Comparison of ENCODE assay signal across 8 cellular contexts in the genomic region with DNA sequence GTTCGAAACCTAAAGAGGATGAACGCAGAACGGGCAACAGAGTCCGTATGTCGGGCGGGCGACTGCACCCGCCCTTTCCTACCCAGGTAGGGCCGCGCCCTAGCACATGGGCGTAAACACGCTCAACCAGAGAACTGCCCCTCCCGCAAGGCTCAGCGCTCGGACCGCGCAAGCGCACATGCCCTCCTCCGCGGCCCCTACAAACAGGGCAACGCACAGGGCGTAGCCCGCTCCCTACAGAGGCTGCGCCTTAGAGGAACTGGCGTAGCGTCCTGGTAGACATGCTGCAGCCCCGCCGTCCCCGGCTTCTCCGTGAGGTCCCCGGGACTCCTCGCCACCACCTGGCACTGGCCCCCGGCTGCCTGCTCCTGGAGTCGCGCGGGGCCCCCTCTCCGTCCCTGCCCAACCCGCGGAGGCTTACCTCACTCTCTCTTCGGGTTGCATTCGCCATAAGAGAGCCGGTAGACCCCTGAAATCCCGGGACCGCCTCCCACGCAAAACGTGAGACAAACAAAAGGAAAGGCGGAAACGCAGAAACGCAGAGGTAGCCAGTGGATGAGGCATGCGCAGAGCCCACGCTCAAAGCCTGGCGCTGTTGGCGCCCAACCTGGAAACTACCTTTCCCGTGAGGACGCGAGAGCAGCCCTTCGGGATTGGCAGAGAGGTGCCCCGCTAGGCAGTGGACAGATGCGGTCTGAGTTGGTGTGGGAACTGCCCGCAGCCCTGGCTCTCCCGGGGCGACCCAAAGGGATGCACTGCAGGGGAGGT. TPM values are rescaled to one million over a fixed set of nuclear protein-coding genes. Genes with fewer than 3 reads are reported as not detected.
DNase-seq lines count a peak whose midpoint lies in the region; ATAC-seq lines count a peak whose summit lies in the region.

TSS of gene ZNF33B (minus strand) at position 518 of the 768 bp plus-strand sequence. CDS start 1,642 bp downstream, outside the sequence.

- peak; percentile 81 for DNase-seq in COLO829 (ENCODE audit: low spot score)
- DNase-seq in HT-29 (ENCODE audit: low spot score): peak; percentile 97
- DNase-seq in NK-92 treated with Interleukin-12 subunit alpha and Interleukin-12 subunit beta, amount 100 ng/mL, for 24 hours (lab: John Stamatoyannopoulos, UW): peak; percentile 94
- peak; percentile 83 to 84 for DNase-seq in activated CD8-positive, alpha-beta memory T cell treated with anti-CD3 and anti-CD28 coated beads for 1 hour (ENCODE audit: extremely low read depth in 1 of 2, low read depth in 1 of 2)
- DNase-seq in effector CD8-positive, alpha-beta T cell (lab: John Stamatoyannopoulos, UW): peak; percentile 88
- peak; percentile 87 for DNase-seq in medulla oblongata (ENCODE audit: extremely low spot score)
- DNase-seq in stimulated activated CD4-positive, alpha-beta T cell treated with anti-CD3 and anti-CD28 coated beads, TNF-alpha, amount 100 ng/mL, for 48 hours (ENCODE audit: low read depth in 3 of 3): peak; percentile 84 to 92 (median 87)

- peak; percentile 94 for ATAC-seq in GM21360 (IDR thresholded peaks at IDR 0.05; ENCODE audit: unreplicated experiment)

RNA-seq across cellular contexts. Expression of gene ZNF33B, which starts in this region (rescaled TPM):
- 5.8 and 8.3 TPM in 2 replicates for total RNA-seq in HT-29 (2014; rRNA removed; shearing (Covaris generic))

Comparison
In these comparisons a context has a peak if more than half of its experiments do, and no peak if none do; other contexts are left out.
1. Peak in every context shown above with its lines: DNase-seq and ATAC-seq.